Comparison of ENCODE assay signal across 19 cellular contexts in the genomic region with DNA sequence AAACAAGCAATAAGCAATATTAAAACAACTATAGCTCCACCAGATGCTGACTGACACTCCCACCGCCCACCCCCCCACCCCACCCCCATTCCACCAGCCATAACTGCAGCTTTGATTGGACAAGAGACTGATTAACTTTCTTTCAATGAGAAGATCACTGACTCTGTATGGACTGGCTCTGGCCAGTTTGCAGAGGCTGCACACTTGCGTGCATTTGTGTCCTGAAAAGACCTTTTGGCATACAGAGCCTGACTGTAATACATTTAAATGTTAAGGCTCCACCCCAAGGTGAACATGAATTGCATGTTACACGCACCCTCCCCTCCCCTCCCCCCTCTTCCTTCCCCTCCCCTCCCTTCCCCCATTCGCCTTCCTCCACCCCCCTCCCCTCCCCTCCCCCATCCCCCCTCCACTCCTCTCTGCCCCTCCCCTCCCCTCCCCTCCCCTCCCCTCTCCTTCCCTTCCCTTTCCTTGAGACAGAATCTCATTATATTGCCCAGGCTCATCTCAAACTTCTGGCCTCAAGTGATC. TPM values are rescaled to one million over a fixed set of nuclear protein-coding genes. Genes with fewer than 3 reads are reported as not detected.
DNase-seq lines count a peak whose midpoint lies in the region; ATAC-seq and TF ChIP-seq lines count a peak whose summit lies in the region.
"Had no signal": no experiment of that assay in that cellular context is flagged by ENCODE, and none has a peak within 500 bp of the region (broad histone marks: within the 10 kb centered on the region; RNA-seq: fewer than 3 reads in every experiment).

No MANE protein-coding gene starts in this region.

- H3K9me3 Mint-ChIP-seq in activated naive CD4-positive, alpha-beta T cell treated with anti-CD3 and anti-CD28 coated beads for 36 hours: peaks cover 18% of the 10 kb centered on the region
- H3K9me3 Mint-ChIP-seq in activated naive CD8-positive, alpha-beta T cell treated with anti-CD3 and anti-CD28 coated beads, Interleukin-2, amount 50 U/mL, for 24 hours: peaks cover 11% of the 10 kb centered on the region
- H3K9me3 Mint-ChIP-seq in stimulated activated naive B cell treated with anti-CD40 and anti-IgM and Interleukin-4, amounts not matched to agents 10 μg/mL and 1 μg/mL and 100 μg/mL, for 72 hours: no peaks in the 10 kb centered on the region
- peaks cover 6% of the 10 kb centered on the region for H3K9me3 Mint-ChIP-seq in Calu3 (ENCODE audit: low read depth, unreplicated experiment)
- H3K9me3 Mint-ChIP-seq: stimulated activated memory B cell treated with anti-CD40 and anti-IgM and Interleukin-4, amounts not matched to agents 10 μg/mL and 1 μg/mL and 100 μg/mL, for 72 hours had no signal

- no peak for ATAC-seq in T-helper 17 cell
- no peak for ATAC-seq in activated naive CD8-positive, alpha-beta T cell treated with anti-CD3 and anti-CD28 coated beads, Interleukin-2, amount 50 U/mL, for 24 hours
- no peak for ATAC-seq in stimulated activated naive B cell treated with anti-CD40 and anti-IgM and Interleukin-4, amounts not matched to agents 10 μg/mL and 1 μg/mL and 100 μg/mL, for 72 hours (replicated peaks)
- no peak for ATAC-seq in left lobe of liver
- ATAC-seq: stimulated activated memory B cell treated with anti-CD40 and anti-IgM and Interleukin-4, amounts not matched to agents 10 μg/mL and 1 μg/mL and 100 μg/mL, for 72 hours had no signal

- H3K27ac Mint-ChIP-seq in activated naive CD4-positive, alpha-beta T cell treated with anti-CD3 and anti-CD28 coated beads for 36 hours: peak overlapping the region; percentile 90
- H3K27ac Mint-ChIP-seq in T-helper 17 cell: peak overlapping the region; percentile 95
- peak overlapping the region; percentile 76 for H3K27ac Mint-ChIP-seq in activated naive CD8-positive, alpha-beta T cell treated with anti-CD3 and anti-CD28 coated beads, Interleukin-2, amount 50 U/mL, for 24 hours
- peak overlapping the region; percentile 37 for H3K27ac Mint-ChIP-seq in stimulated activated naive B cell treated with anti-CD40 and anti-IgM and Interleukin-4, amounts not matched to agents 10 μg/mL and 1 μg/mL and 100 μg/mL, for 72 hours
- H3K27ac Mint-ChIP-seq in Calu3 (ENCODE audit: unreplicated experiment): no peak overlapping the region
- H3K27ac Mint-ChIP-seq: nephron; stimulated activated memory B cell treated with anti-CD40 and anti-IgM and Interleukin-4, amounts not matched to agents 10 μg/mL and 1 μg/mL and 100 μg/mL, for 72 hours had no signal

- no peak for TF ChIP-seq CTCF in Calu3 (IDR thresholded peaks at IDR 0.05; ENCODE audit: unreplicated experiment)

- no peaks in the 10 kb centered on the region for H3K9me3 ChIP-seq in T-helper 17 cell (ENCODE audit: control insufficient read depth, low read length, poor library complexity, severe bottlenecking)
- H3K9me3 ChIP-seq: sigmoid colon had no signal

- H3K4me3 Mint-ChIP-seq in activated naive CD4-positive, alpha-beta T cell treated with anti-CD3 and anti-CD28 coated beads for 36 hours: no peak overlapping the region
- H3K4me3 Mint-ChIP-seq in T-helper 17 cell (peak overlapping the region; percentile 71), Calu3 (ENCODE audit: low read depth, unreplicated experiment) (no peak overlapping the region)
- H3K4me3 Mint-ChIP-seq in activated naive CD8-positive, alpha-beta T cell treated with anti-CD3 and anti-CD28 coated beads, Interleukin-2, amount 50 U/mL, for 24 hours: no peak overlapping the region
- H3K4me3 Mint-ChIP-seq in stimulated activated naive B cell treated with anti-CD40 and anti-IgM and Interleukin-4, amounts not matched to agents 10 μg/mL and 1 μg/mL and 100 μg/mL, for 72 hours: no peak overlapping the region
- H3K4me3 Mint-ChIP-seq: nephron; stimulated activated memory B cell treated with anti-CD40 and anti-IgM and Interleukin-4, amounts not matched to agents 10 μg/mL and 1 μg/mL and 100 μg/mL, for 72 hours had no signal

- peaks cover 61% of the 10 kb centered on the region for H3K36me3 Mint-ChIP-seq in activated naive CD4-positive, alpha-beta T cell treated with anti-CD3 and anti-CD28 coated beads for 36 hours (ENCODE audit: low read depth)
- H3K36me3 Mint-ChIP-seq in T-helper 17 cell (ENCODE audit: low read depth): peaks cover 16% of the 10 kb centered on the region
- H3K36me3 Mint-ChIP-seq in activated naive CD8-positive, alpha-beta T cell treated with anti-CD3 and anti-CD28 coated beads, Interleukin-2, amount 50 U/mL, for 24 hours (ENCODE audit: low read depth): peaks cover 55% of the 10 kb centered on the region
- peaks cover 34 to 50% of the 10 kb centered on the region in 2 donors for H3K36me3 Mint-ChIP-seq in stimulated activated naive B cell treated with anti-CD40 and anti-IgM and Interleukin-4, amounts not matched to agents 10 μg/mL and 1 μg/mL and 100 μg/mL, for 72 hours
- peaks cover 9% of the 10 kb centered on the region for H3K36me3 Mint-ChIP-seq in Calu3 (ENCODE audit: insufficient read depth, unreplicated experiment)

- DNase-seq in activated naive CD4-positive, alpha-beta T cell treated with anti-CD3 and anti-CD28 coated beads for 36 hours: no peak
- no peak for DNase-seq in activated naive CD4-positive, alpha-beta T cell (lab: John Stamatoyannopoulos, UW)
- no peak for DNase-seq in T-helper 17 cell
- DNase-seq in activated naive CD8-positive, alpha-beta T cell treated with anti-CD3 and anti-CD28 coated beads, Interleukin-2, amount 50 U/mL, for 24 hours: no peak
- DNase-seq in stimulated activated naive B cell treated with anti-CD40 and anti-IgM and Interleukin-4, amounts not matched to agents 10 μg/mL and 1 μg/mL and 100 μg/mL, for 72 hours: no peak
- DNase-seq in stimulated activated CD4-positive, alpha-beta T cell treated with anti-CD3 and anti-CD28 coated beads, Interleukin-1b, Interleukin-23, amount 100 ng/mL, for 48 hours: no peak
- no peak for DNase-seq in left lobe of liver (ENCODE audit: low spot score)
- no peak for DNase-seq in Calu3
- DNase-seq: activated gamma-delta T cell, hypothalamus, islet precursor cell, mammary epithelial cell, NCI-H748 treated with DMSO at 0.1 percent for 48 hours, sigmoid colon had no signal

- intact Hi-C loops in activated naive CD4-positive, alpha-beta T cell treated with anti-CD3 and anti-CD28 coated beads for 36 hours (cut with micrococcal nuclease): no loop called here
- intact Hi-C loops in Calu3 (cut with micrococcal nuclease; ENCODE audit: unreplicated experiment): no loop called here

- peaks cover 78% of the 10 kb centered on the region for H3K4me1 Mint-ChIP-seq in activated naive CD4-positive, alpha-beta T cell treated with anti-CD3 and anti-CD28 coated beads for 36 hours (ENCODE audit: low read depth)
- H3K4me1 Mint-ChIP-seq in T-helper 17 cell (peaks cover 71% of the 10 kb centered on the region), Calu3 (ENCODE audit: low read depth, unreplicated experiment) (peaks cover 41% of the 10 kb centered on the region)
- H3K4me1 Mint-ChIP-seq in activated naive CD8-positive, alpha-beta T cell treated with anti-CD3 and anti-CD28 coated beads, Interleukin-2, amount 50 U/mL, for 24 hours: peaks cover 77% of the 10 kb centered on the region
- peaks cover 41 to 69% of the 10 kb centered on the region in 2 donors for H3K4me1 Mint-ChIP-seq in stimulated activated naive B cell treated with anti-CD40 and anti-IgM and Interleukin-4, amounts not matched to agents 10 μg/mL and 1 μg/mL and 100 μg/mL, for 72 hours
- H3K4me1 Mint-ChIP-seq: nephron had no signal

- H3K27me3 Mint-ChIP-seq in activated naive CD4-positive, alpha-beta T cell treated with anti-CD3 and anti-CD28 coated beads for 36 hours (ENCODE audit: low read depth): no peaks in the 10 kb centered on the region
- H3K27me3 Mint-ChIP-seq in T-helper 17 cell (no peaks in the 10 kb centered on the region), Calu3 (ENCODE audit: unreplicated experiment) (no peaks in the 10 kb centered on the region)
- no peaks in the 10 kb centered on the region for H3K27me3 Mint-ChIP-seq in activated naive CD8-positive, alpha-beta T cell treated with anti-CD3 and anti-CD28 coated beads, Interleukin-2, amount 50 U/mL, for 24 hours
- no peaks in the 10 kb centered on the region for H3K27me3 Mint-ChIP-seq in stimulated activated naive B cell treated with anti-CD40 and anti-IgM and Interleukin-4, amounts not matched to agents 10 μg/mL and 1 μg/mL and 100 μg/mL, for 72 hours
- H3K27me3 Mint-ChIP-seq: IgD-negative memory B cell; stimulated activated memory B cell treated with anti-CD40 and anti-IgM and Interleukin-4, amounts not matched to agents 10 μg/mL and 1 μg/mL and 100 μg/mL, for 72 hours had no signal

- BruUV-seq in Calu3 (replicated peaks; lab: Mats Ljungman, UMichigan): no TSS peak

- CTCF ChIA-PET in activated naive CD4-positive, alpha-beta T cell treated with anti-CD3 and anti-CD28 coated beads for 36 hours (lab: Charles Lee): interaction anchor here (0.8 kb wide), 1 partner anchor 9 kb away, joined by 3 read pairs; no protein-coding TSS in a partner anchor
- CTCF ChIA-PET in Calu3 (lab: Charles Lee): no interaction called here

RNA-seq across cellular contexts. Expression of a gene that starts 31.1 kb away (rescaled TPM):
- 10 to 100 TPM; 57.7 to 58.8 TPM for total RNA-seq in activated naive CD4-positive, alpha-beta T cell treated with anti-CD3 and anti-CD28 coated beads for 36 hours
- 100 to 1,000 TPM; 142 to 160 TPM for total RNA-seq in T-helper 17 cell
- total RNA-seq in left lobe of liver: 2.3 TPM
- total RNA-seq in Calu3 (2022): 3.1 and 4.5 TPM in 2 replicates
- total RNA-seq: H4, MCF 10A had no signal

Comparison
In these comparisons a context has a peak if more than half of its experiments do, and no peak if none do; other contexts are left out.
1. RNA of a gene that starts 31.1 kb away (total RNA-seq): 142 to 160 TPM in T-helper 17 cell and 57.7 to 58.8 TPM in activated naive CD4-positive, alpha-beta T cell treated with anti-CD3 and anti-CD28 coated beads for 36 hours; 3.1 to 4.5 TPM in Calu3 and 2.3 TPM in left lobe of liver (single experiment); every median in the first group is over 10 times any median in the second.